ENCODE assay signal across 5 cellular contexts in genomic region chr19:1237027-1237659, GRCh38. TPM values are rescaled to one million over a fixed set of nuclear protein-coding genes. Genes with fewer than 3 reads are reported as not detected.
A peak's percentile ranks its signal among the peaks of the same experiment; 100 is the strongest.
DNase-seq lines count a peak whose midpoint lies in the region; ATAC-seq and TF ChIP-seq lines count a peak whose summit lies in the region.

No MANE protein-coding gene starts in this region.

- no peaks in the 10 kb centered on the region for H3K9me2 ChIP-seq in OCI-LY7 (ENCODE audit: insufficient read depth, low read length)

- no peak for ATAC-seq in stimulated activated effector memory CD8-positive, alpha-beta T cell treated with anti-CD3 and anti-CD28 coated beads, Interleukin-12 subunit alpha, Interleukin-12 subunit beta, amount 100 ng/mL, for 72 hours
- ATAC-seq in HG03097 (IDR thresholded peaks at IDR 0.05; ENCODE audit: low FRiP score, unreplicated experiment): no peak

- DNase-seq in OCI-LY7 (ENCODE audit: low spot score): no peak
- DNase-seq in epithelial cell of prostate (ENCODE audit: low read depth, low spot score): no peak
- DNase-seq in stimulated activated effector memory CD8-positive, alpha-beta T cell treated with anti-CD3 and anti-CD28 coated beads, Interleukin-12 subunit alpha, Interleukin-12 subunit beta, amount 100 ng/mL, for 72 hours (ENCODE audit: low spot score in 2 of 2): no peak
- no peak for DNase-seq in NOMO-1 (lab: John Stamatoyannopoulos, UW; ENCODE audit: unreplicated experiment in 2 of 2)

- peak overlapping the region; percentile 61 for H3K4me2 ChIP-seq in OCI-LY7 (ENCODE audit: low read length)

- no peaks in the 10 kb centered on the region for H3K9me3 ChIP-seq in OCI-LY7 (ENCODE audit: low read length)

- no peak for TF ChIP-seq CTCF in OCI-LY7 (conservative IDR thresholded peaks at IDR 0.05; ENCODE audit: low read length)

- H3K4me1 ChIP-seq in OCI-LY7 (ENCODE audit: insufficient read depth, low read length, poor library complexity, severe bottlenecking): peaks cover 17% of the 10 kb centered on the region

- H3K4me3 ChIP-seq in OCI-LY7 (ENCODE audit: low read depth, low read length, poor library complexity, severe bottlenecking): peak overlapping the region; percentile 55

- H3K4me3 Mint-ChIP-seq in stimulated activated effector memory CD8-positive, alpha-beta T cell treated with anti-CD3 and anti-CD28 coated beads, Interleukin-12 subunit alpha, Interleukin-12 subunit beta, amount 100 ng/mL, for 72 hours: peak overlapping the region; percentile 55

- POLR2A ChIA-PET in OCI-LY7 (lab: Charles Lee): no interaction called here

- CTCF ChIA-PET in OCI-LY7 (lab: Charles Lee; ENCODE audit: unreplicated experiment): no interaction called here

- no peak overlapping the region for H2AFZ ChIP-seq in OCI-LY7 (ENCODE audit: low read length)

- H3K9me3 Mint-ChIP-seq in stimulated activated effector memory CD8-positive, alpha-beta T cell treated with anti-CD3 and anti-CD28 coated beads, Interleukin-12 subunit alpha, Interleukin-12 subunit beta, amount 100 ng/mL, for 72 hours: no peaks in the 10 kb centered on the region

- H4K20me1 ChIP-seq in OCI-LY7 (ENCODE audit: insufficient read depth, low read length): no peaks in the 10 kb centered on the region

- H3K27ac ChIP-seq in OCI-LY7 (ENCODE audit: low read depth, low read length, poor library complexity, severe bottlenecking) (no peak overlapping the region), epithelial cell of prostate (peak overlapping the region; percentile 22)

- peaks cover 32% of the 10 kb centered on the region for H3K36me3 Mint-ChIP-seq in stimulated activated effector memory CD8-positive, alpha-beta T cell treated with anti-CD3 and anti-CD28 coated beads, Interleukin-12 subunit alpha, Interleukin-12 subunit beta, amount 100 ng/mL, for 72 hours

- no TSS peak for BruUV-seq in OCI-LY7 (replicated peaks; lab: Mats Ljungman, UMichigan)

- intact Hi-C loops in OCI-LY7 (cut with micrococcal nuclease; ENCODE audit: unreplicated experiment): no loop called here

- H3K27ac Mint-ChIP-seq in stimulated activated effector memory CD8-positive, alpha-beta T cell treated with anti-CD3 and anti-CD28 coated beads, Interleukin-12 subunit alpha, Interleukin-12 subunit beta, amount 100 ng/mL, for 72 hours: no peak overlapping the region

- H3K36me3 ChIP-seq in OCI-LY7 (ENCODE audit: insufficient read depth, low read length): no peaks in the 10 kb centered on the region

- H3K4me1 Mint-ChIP-seq in stimulated activated effector memory CD8-positive, alpha-beta T cell treated with anti-CD3 and anti-CD28 coated beads, Interleukin-12 subunit alpha, Interleukin-12 subunit beta, amount 100 ng/mL, for 72 hours: peaks cover 26% of the 10 kb centered on the region

- H3K79me2 ChIP-seq in OCI-LY7 (ENCODE audit: insufficient read depth, low read depth, low read length): peaks cover 5% of the 10 kb centered on the region; the same call in 1 of the 2 replicates

RNA-seq across cellular contexts. Expression of gene CBARP, which starts 0.7 kb away (rescaled TPM):
- 0.09 and 0.33 TPM in 2 replicates for total RNA-seq in OCI-LY7 (2014; rRNA removed; shearing (Covaris generic))
- 0.13 and 0.18 TPM in 2 replicates for total RNA-seq in OCI-LY7 (2022)

RNA-seq across cellular contexts. Expression of gene ATP5F1D, which starts 4.4 kb away (rescaled TPM):
- total RNA-seq in OCI-LY7 (2014; rRNA removed; shearing (Covaris generic)): 51.8 and 82.1 TPM in 2 replicates
- total RNA-seq in OCI-LY7 (2022): 207 and 266 TPM in 2 replicates

RNA-seq across cellular contexts. Expression of gene MIDN, which starts 11.2 kb away (rescaled TPM):
- total RNA-seq in OCI-LY7 (2014; rRNA removed; shearing (Covaris generic)): 11.7 and 20.3 TPM in 2 replicates
- total RNA-seq in OCI-LY7 (2022): 70.9 and 75.8 TPM in 2 replicates

RNA-seq across cellular contexts. Expression of gene STK11, which starts 31.6 kb away (rescaled TPM):
- total RNA-seq in OCI-LY7 (2014; rRNA removed; shearing (Covaris generic)): 68.7 and 78.4 TPM in 2 replicates
- 76.5 and 82.2 TPM in 2 replicates for total RNA-seq in OCI-LY7 (2022)

RNA-seq across cellular contexts. Expression of gene CIRBP, which starts 32.0 kb away (rescaled TPM):
- 278 and 287 TPM in 2 replicates for total RNA-seq in OCI-LY7 (2014; rRNA removed; shearing (Covaris generic))
- 309 and 321 TPM in 2 replicates for total RNA-seq in OCI-LY7 (2022)
